In genomic region chr5:147643142-147643541, GRCh38 we compare ENCODE assay signal across 19 cellular contexts.
A peak's percentile ranks its signal among the peaks of the same experiment; 100 is the strongest.
DNase-seq lines count a peak whose midpoint lies in the region; ATAC-seq and TF ChIP-seq lines count a peak whose summit lies in the region.
"Had no signal": no experiment of that assay in that cellular context is flagged by ENCODE, and none has a peak within 500 bp of the region (broad histone marks: within the 10 kb centered on the region; RNA-seq: fewer than 3 reads in every experiment).

No MANE protein-coding gene starts in this region.

- peak; percentile 16 for ATAC-seq in activated T-helper 17 cell treated with anti-CD3 and anti-CD28 coated beads, Interleukin-2, amount 50 U/mL, for 72 hours (replicated peaks)
- ATAC-seq in esophagus mucosa, result peak; percentile 60
- ATAC-seq in activated T-cell treated with anti-CD3 and anti-CD28 coated beads, Interleukin-2, amount 50 U/mL, for 4 hours, result no peak
- ATAC-seq: K562 had no signal

- H3K4me1 Mint-ChIP-seq in MCF 10A (ENCODE audit: insufficient read depth, unreplicated experiment), result peaks cover 11% of the 10 kb centered on the region
- no peaks in the 10 kb centered on the region for H3K4me1 Mint-ChIP-seq in activated T-helper 17 cell treated with anti-CD3 and anti-CD28 coated beads, Interleukin-2, amount 50 U/mL, for 72 hours
- no peaks in the 10 kb centered on the region for H3K4me1 Mint-ChIP-seq in activated T-cell treated with anti-CD3 and anti-CD28 coated beads, Interleukin-2, amount 50 U/mL, for 4 hours (ENCODE audit: low read depth)
- H3K4me1 Mint-ChIP-seq: B cell had no signal

- TF ChIP-seq CTCF in MCF 10A (IDR thresholded peaks at IDR 0.05; ENCODE audit: unreplicated experiment) (no peak), breast epithelium (IDR thresholded peaks at IDR 0.05) (no peak)

- DNase-seq in MCF 10A (ENCODE audit: unreplicated experiment) (peak; percentile 78), breast epithelium (ENCODE audit: low spot score in 2 of 2) (no peak), skeletal muscle cell (ENCODE audit: low read depth) (peak; percentile 47), activated gamma-delta T cell treated with Interleukin-2 at 50 U/mL for 16 hours (no peak), cerebellar cortex (ENCODE audit: low spot score) (no peak)
- no peak for DNase-seq in activated T-cell treated with anti-CD3 and anti-CD28 coated beads, Interleukin-2, amount 50 U/mL, for 4 hours
- DNase-seq: 8988T, DND-41, GDM1, H7, HFFc6, NCI-H1417 treated with DMSO at 0.1 percent for 48 hours, NCI-H2029 treated with DMSO at 0.1 percent for 48 hours, NCI-H748 treated with DMSO at 0.1 percent for 48 hours, RPMI8226 had no signal

- intact Hi-C loops in MCF 10A (cut with micrococcal nuclease), result loop anchor here (1.0 to 5.0 kb wide), 2 partner anchors 30 to 294 kb away; no protein-coding TSS in a partner anchor
- intact Hi-C loops in breast epithelium (cut with DNase I; ENCODE audit: low total_unique reads), result no loop called here

- no peak overlapping the region for H3K4me3 Mint-ChIP-seq in MCF 10A (ENCODE audit: unreplicated experiment)
- no peak overlapping the region for H3K4me3 Mint-ChIP-seq in activated T-helper 17 cell treated with anti-CD3 and anti-CD28 coated beads, Interleukin-2, amount 50 U/mL, for 72 hours
- H3K4me3 Mint-ChIP-seq in activated T-cell treated with anti-CD3 and anti-CD28 coated beads, Interleukin-2, amount 50 U/mL, for 4 hours, result no peak overlapping the region
- H3K4me3 Mint-ChIP-seq: B cell, HFFc6 had no signal

- no peaks in the 10 kb centered on the region for H3K36me3 ChIP-seq in breast epithelium

- peaks cover 11% of the 10 kb centered on the region for H3K27me3 Mint-ChIP-seq in MCF 10A (ENCODE audit: insufficient read depth, unreplicated experiment)
- no peaks in the 10 kb centered on the region for H3K27me3 Mint-ChIP-seq in activated T-helper 17 cell treated with anti-CD3 and anti-CD28 coated beads, Interleukin-2, amount 50 U/mL, for 72 hours
- H3K27me3 Mint-ChIP-seq in activated T-cell treated with anti-CD3 and anti-CD28 coated beads, Interleukin-2, amount 50 U/mL, for 4 hours (ENCODE audit: low read depth), result no peaks in the 10 kb centered on the region
- H3K27me3 Mint-ChIP-seq: B cell had no signal

- H3K36me3 Mint-ChIP-seq in MCF 10A (ENCODE audit: insufficient read depth, unreplicated experiment), result no peaks in the 10 kb centered on the region
- peaks cover 49% of the 10 kb centered on the region for H3K36me3 Mint-ChIP-seq in activated T-helper 17 cell treated with anti-CD3 and anti-CD28 coated beads, Interleukin-2, amount 50 U/mL, for 72 hours (ENCODE audit: low read depth)
- peaks cover 12% of the 10 kb centered on the region for H3K36me3 Mint-ChIP-seq in activated T-cell treated with anti-CD3 and anti-CD28 coated beads, Interleukin-2, amount 50 U/mL, for 4 hours (ENCODE audit: insufficient read depth)

- H3K9me3 ChIP-seq in breast epithelium, result no peaks in the 10 kb centered on the region

- no peak for TF ChIP-seq POLR2A in breast epithelium (IDR thresholded peaks at IDR 0.05)

- BruUV-seq in MCF 10A (replicated peaks; lab: Mats Ljungman, UMichigan), result no TSS peak

- POLR2A ChIA-PET in MCF 10A (lab: Yijun Ruan, JAX), result no interaction called here

- H3K4me1 ChIP-seq in breast epithelium, result no peaks in the 10 kb centered on the region

- H3K27ac Mint-ChIP-seq in MCF 10A (ENCODE audit: low read depth, unreplicated experiment), result no peak overlapping the region
- H3K27ac Mint-ChIP-seq in activated T-helper 17 cell treated with anti-CD3 and anti-CD28 coated beads, Interleukin-2, amount 50 U/mL, for 72 hours, result no peak overlapping the region
- H3K27ac Mint-ChIP-seq: B cell, HFFc6 had no signal

- no peak overlapping the region for H3K4me3 ChIP-seq in breast epithelium
- H3K4me3 ChIP-seq in skeletal muscle cell (ENCODE audit: low read depth, low read length), result no peak overlapping the region
- H3K4me3 ChIP-seq: K562 had no signal

- H3K27ac ChIP-seq in breast epithelium, result no peak overlapping the region

- CTCF ChIA-PET in MCF 10A (lab: Yijun Ruan, JAX), result interaction anchor here (0.6 to 1.8 kb wide), 9 partner anchors 14 to 214 kb away, joined by 3 to 6 read pairs (median 3); no protein-coding TSS in a partner anchor

- H3K27me3 ChIP-seq in breast epithelium, result no peaks in the 10 kb centered on the region

- no peaks in the 10 kb centered on the region for H3K9me3 Mint-ChIP-seq in MCF 10A (ENCODE audit: unreplicated experiment)
- no peaks in the 10 kb centered on the region for H3K9me3 Mint-ChIP-seq in activated T-helper 17 cell treated with anti-CD3 and anti-CD28 coated beads, Interleukin-2, amount 50 U/mL, for 72 hours
- H3K9me3 Mint-ChIP-seq in activated T-cell treated with anti-CD3 and anti-CD28 coated beads, Interleukin-2, amount 50 U/mL, for 4 hours, result no peaks in the 10 kb centered on the region
- H3K9me3 Mint-ChIP-seq: HFFc6 had no signal

Comparison
In these comparisons a context has a peak if more than half of its experiments do, and no peak if none do; other contexts are left out.
1. DNase-seq: peak in MCF 10A (single experiment) and skeletal muscle cell (single experiment); none in breast epithelium (0 of 2), activated T-cell treated with anti-CD3 and anti-CD28 coated beads, Interleukin-2, amount 50 U/mL, for 4 hours (single experiment), activated gamma-delta T cell treated with Interleukin-2 at 50 U/mL for 16 hours (single experiment) and cerebellar cortex (single experiment).
2. ATAC-seq: peak in activated T-helper 17 cell treated with anti-CD3 and anti-CD28 coated beads, Interleukin-2, amount 50 U/mL, for 72 hours (single experiment) and esophagus mucosa (single experiment); none in activated T-cell treated with anti-CD3 and anti-CD28 coated beads, Interleukin-2, amount 50 U/mL, for 4 hours (0 of 2).